ENCODE assay signal across 19 cellular contexts in genomic region chr9:128208386-128208785, GRCh38. TPM values are rescaled to one million over a fixed set of nuclear protein-coding genes. Genes with fewer than 3 reads are reported as not detected.
DNase-seq lines count a peak whose midpoint lies in the region; ATAC-seq and TF ChIP-seq lines count a peak whose summit lies in the region.
"Had no signal": no experiment of that assay in that cellular context is flagged by ENCODE, and none has a peak within 500 bp of the region (broad histone marks: within the 10 kb centered on the region; RNA-seq: fewer than 3 reads in every experiment).

No MANE protein-coding gene starts in this region.

- no peaks in the 10 kb centered on the region for H3K9me3 ChIP-seq in BLaER1 treated with 17β-estradiol and CSF1 and Interleukin-3, amounts not matched to agents 10 nM and 100 nM (replicated peaks in 1 of 11)
- no peaks in the 10 kb centered on the region for H3K9me3 ChIP-seq in testis
- H3K9me3 ChIP-seq: SJSA1 had no signal

- H3K4me3 ChIP-seq in BLaER1 treated with 17β-estradiol and CSF1 and Interleukin-3, amounts not matched to agents 10 nM and 100 nM: no peak overlapping the region
- no peak overlapping the region for H3K4me3 ChIP-seq in testis
- H3K4me3 ChIP-seq: SJSA1 had no signal

- TF ChIP-seq CTCF in RWPE1 (conservative IDR thresholded peaks at IDR 0.05; ENCODE audit: low read depth) (no peak), foreskin keratinocyte (conservative IDR thresholded peaks at IDR 0.05) (no peak), testis (IDR thresholded peaks at IDR 0.05) (no peak)

- peaks cover 45 to 83% (median 82%) of the 10 kb centered on the region in 10 experiments for H3K4me1 ChIP-seq in BLaER1 treated with 17β-estradiol and CSF1 and Interleukin-3, amounts not matched to agents 10 nM and 100 nM
- H3K4me1 ChIP-seq in foreskin keratinocyte (no peaks in the 10 kb centered on the region), testis (no peaks in the 10 kb centered on the region)

- no peak for DNase-seq in RWPE1 (ENCODE audit: low spot score)
- DNase-seq in foreskin keratinocyte: no peak
- DNase-seq in posterior vena cava (ENCODE audit: low spot score): peak; percentile 59
- no peak for DNase-seq in NK-92 treated with Interleukin-12 subunit alpha and Interleukin-12 subunit beta, amount 100 ng/mL, for 24 hours (lab: John Stamatoyannopoulos, UW)
- no peak for DNase-seq in NCI-H2107 treated with DMSO at 0.1 percent for 48 hours (lab: John Stamatoyannopoulos, UW; ENCODE audit: unreplicated experiment)
- no peak for DNase-seq in testis
- DNase-seq: AML-193, EL, H7, HFFc6, KBM-7, NCI-H1092 treated with DMSO at 0.1 percent for 48 hours, NCI-H2029 treated with DMSO at 0.1 percent for 48 hours, NCI-H2171, NCI-H524, OCI-M1 had no signal

- H3K4me2 ChIP-seq in BLaER1 treated with 17β-estradiol and CSF1 and Interleukin-3, amounts not matched to agents 10 nM and 100 nM: peak overlapping the region; percentile 14 to 100 (median 71); a peak in 20 of 22 replicates

- POLR2A ChIA-PET in RWPE1 (lab: Yijun Ruan, JAX; ENCODE audit: low non-redundant PET): no interaction called here

- peak overlapping the region in 8 of 11 experiments; percentile 44 to 76 (median 67); a peak in 13 of 22 replicates for H3K27ac ChIP-seq in BLaER1 treated with 17β-estradiol and CSF1 and Interleukin-3, amounts not matched to agents 10 nM and 100 nM
- H3K27ac ChIP-seq in RWPE1: peak overlapping the region; percentile 74
- no peak overlapping the region for H3K27ac ChIP-seq in foreskin keratinocyte
- no peak overlapping the region for H3K27ac ChIP-seq in testis
- H3K27ac ChIP-seq: SJSA1 had no signal

- CTCF ChIA-PET in RWPE1 (lab: Yijun Ruan, JAX): no interaction called here

- H3K36me3 ChIP-seq in BLaER1 treated with 17β-estradiol and CSF1 and Interleukin-3, amounts not matched to agents 10 nM and 100 nM: no peaks in the 10 kb centered on the region
- H3K36me3 ChIP-seq in testis (ENCODE audit: low read depth, missing control alignments): no peaks in the 10 kb centered on the region
- H3K36me3 ChIP-seq: SJSA1 had no signal

- no peak for TF ChIP-seq POLR2A in testis (IDR thresholded peaks at IDR 0.05)

- no peaks in the 10 kb centered on the region for H4K20me1 ChIP-seq in BLaER1 treated with 17β-estradiol and CSF1 and Interleukin-3, amounts not matched to agents 10 nM and 100 nM

- ATAC-seq in foreskin keratinocyte: peak; percentile 22
- ATAC-seq: Right ventricle myocardium inferior had no signal

- peaks cover 0 to 3% (median 0%) of the 10 kb centered on the region in 11 experiments; a peak in 2 of 22 replicates for H3K27me3 ChIP-seq in BLaER1 treated with 17β-estradiol and CSF1 and Interleukin-3, amounts not matched to agents 10 nM and 100 nM
- H3K27me3 ChIP-seq in foreskin keratinocyte: peaks cover 24% of the 10 kb centered on the region
- H3K27me3 ChIP-seq in testis: no peaks in the 10 kb centered on the region
- H3K27me3 ChIP-seq: SJSA1 had no signal

- intact Hi-C loops in posterior vena cava (cut with DNase I) (no loop called here), testis (cut with DNase I; ENCODE audit: low total_unique reads) (no loop called here)

- WGBS in testis, 2 donors: 84 to 87% methylated on average over 7 of the region's 7 CpGs

- peak overlapping the region in 9 of 11 experiments; percentile 3 to 64 (median 47); a peak in 10 of 22 replicates for H3K9ac ChIP-seq in BLaER1 treated with 17β-estradiol and CSF1 and Interleukin-3, amounts not matched to agents 10 nM and 100 nM

RNA-seq across cellular contexts. Expression of gene DNM1, which starts 5.2 kb away (rescaled TPM):
- total RNA-seq in foreskin keratinocyte: 0.74 and 1.4 TPM in 2 replicates
- polyA plus RNA-seq in foreskin keratinocyte: 0.68 and 1.3 TPM in 2 replicates
- 10 to 100 TPM; 19.0 to 46.5 TPM for total RNA-seq in posterior vena cava
- total RNA-seq in testis: 1 to 10 TPM; 8.0 to 9.8 TPM
- polyA plus RNA-seq in testis (ENCODE audit: insufficient read depth, low read depth, low replicate concordance): 10.7 TPM

RNA-seq across cellular contexts. Expression of gene CIZ1, which starts 17.0 kb away (rescaled TPM):
- total RNA-seq in foreskin keratinocyte (60.9 and 61.3 TPM in 2 replicates), posterior vena cava (10 to 100 TPM; 88.3 to 99.4 TPM), testis (100 to 1,000 TPM; 114 to 115 TPM)
- polyA plus RNA-seq in foreskin keratinocyte (68.8 and 69.5 TPM in 2 replicates), testis (ENCODE audit: insufficient read depth, low read depth, low replicate concordance) (159 TPM)

RNA-seq across cellular contexts. Expression of gene BBLN, which starts 48.3 kb away (rescaled TPM):
- total RNA-seq in foreskin keratinocyte: 37.4 and 55.6 TPM in 2 replicates
- polyA plus RNA-seq in foreskin keratinocyte: 52.7 and 83.9 TPM in 2 replicates
- 10 to 100 TPM; 41.9 to 49.1 TPM for total RNA-seq in posterior vena cava
- total RNA-seq in testis: 100 to 1,000 TPM; 219 to 225 TPM
- 56.9 TPM for polyA plus RNA-seq in testis (ENCODE audit: insufficient read depth, low read depth, low replicate concordance)

RNA-seq across cellular contexts. Expression of gene LCN2, which starts 59.1 kb away (rescaled TPM):
- total RNA-seq in foreskin keratinocyte (0.63 and 2.6 TPM in 2 replicates), posterior vena cava (under 1 TPM; 0.67 to 0.69 TPM), testis (not detected)
- polyA plus RNA-seq in foreskin keratinocyte (0.48 and 4.0 TPM in 2 replicates), testis (ENCODE audit: insufficient read depth, low read depth, low replicate concordance) (2.2 TPM)
- total RNA-seq: H7, HFFc6, Right ventricle myocardium inferior, SJSA1 had no signal

Comparison
In these comparisons a context has a peak if more than half of its experiments do, and no peak if none do; other contexts are left out.
1. H3K27ac ChIP-seq: peak in BLaER1 treated with 17β-estradiol and CSF1 and Interleukin-3, amounts not matched to agents 10 nM and 100 nM (8 of 11) and RWPE1 (single experiment); none in foreskin keratinocyte (single experiment) and testis (0 of 2).